Comparison of ENCODE assay signal across 9 cellular contexts in genomic region chr15:62163847-62164499, GRCh38. TPM values are rescaled to one million over a fixed set of nuclear protein-coding genes. Genes with fewer than 3 reads are reported as not detected.
DNase-seq lines count a peak whose midpoint lies in the region; ATAC-seq and TF ChIP-seq lines count a peak whose summit lies in the region.
"Had no signal": no experiment of that assay in that cellular context is flagged by ENCODE, and none has a peak within 500 bp of the region (broad histone marks: within the 10 kb centered on the region; RNA-seq: fewer than 3 reads in every experiment).

No MANE protein-coding gene starts in this region.

- no peaks in the 10 kb centered on the region for H3K36me3 Mint-ChIP-seq in neural progenitor cell

- H3K27me3 Mint-ChIP-seq in neural progenitor cell (ENCODE audit: insufficient read depth, low read depth) = peaks cover 40% of the 10 kb centered on the region

- no peak for TF ChIP-seq CTCF in neural progenitor cell (IDR thresholded peaks at IDR 0.05)

- H3K36me3 ChIP-seq in ACC112 (ENCODE audit: insufficient read depth, low read length) (no peaks in the 10 kb centered on the region), esophagus (ENCODE audit: control insufficient read depth in 2 of 2, insufficient read depth in 2 of 2, low read length in 1 of 2) (no peaks in the 10 kb centered on the region), neural progenitor cell (no peaks in the 10 kb centered on the region)

- H3K4me3 Mint-ChIP-seq in neural progenitor cell = peak overlapping the region; percentile 77

- no peaks in the 10 kb centered on the region for H4K20me1 ChIP-seq in neural progenitor cell (ENCODE audit: low read depth)

- H3K4me1 ChIP-seq in ACC112 (ENCODE audit: control insufficient read depth, insufficient read depth, low read length, unreplicated experiment) (peaks cover 8% of the 10 kb centered on the region), esophagus (ENCODE audit: control insufficient read depth in 2 of 2, insufficient read depth in 2 of 2, low read length in 1 of 2) (peaks cover 0 to 11% of the 10 kb centered on the region in 2 donors), neural progenitor cell (no peaks in the 10 kb centered on the region)

- peak overlapping the region; percentile 62 for H3K4me3 ChIP-seq in ACC112 (ENCODE audit: low read depth, low read length)
- H3K4me3 ChIP-seq in esophagus (ENCODE audit: low read depth in 1 of 2, low read length in 2 of 2) = peak overlapping the region; percentile 53 to 56
- peak overlapping the region; percentile 45 for H3K4me3 ChIP-seq in neural progenitor cell

- H3K4me1 Mint-ChIP-seq in neural progenitor cell = peaks cover 7% of the 10 kb centered on the region

- H3K9ac ChIP-seq in neural progenitor cell = no peak overlapping the region

- H3K9me3 ChIP-seq in esophagus (ENCODE audit: control insufficient read depth in 2 of 2, insufficient read depth in 1 of 2, low read depth in 1 of 2, low read length in 1 of 2) (no peaks in the 10 kb centered on the region), neural progenitor cell (ENCODE audit: low read depth) (no peaks in the 10 kb centered on the region)

- 4 to 5% methylated on average over 85 to 86 of the region's 86 CpGs for whole genome bisulfite sequencing in esophagus, 2 donors

- peak; percentile 54 for DNase-seq in NCI-H146 (lab: John Stamatoyannopoulos, UW)
- DNase-seq in neural progenitor cell (ENCODE audit: low spot score) = peak; percentile 61
- no peak for DNase-seq in HCEC 1CT
- DNase-seq in stimulated activated CD4-positive, alpha-beta T cell treated with anti-CD3 and anti-CD28 coated beads, Interleukin-4, amount 100 ng/mL, for 4 hours = no peak
- DNase-seq: NCI-H2081 treated with DMSO at 0.1 percent for 48 hours had no signal

- peak overlapping the region; percentile 72 for H3K4me2 ChIP-seq in neural progenitor cell

- H2AFZ ChIP-seq in ACC112 (ENCODE audit: low read length, unreplicated experiment) = peak overlapping the region; percentile 49
- peak overlapping the region; percentile 93 for H2AFZ ChIP-seq in neural progenitor cell (replicated peaks)

- no peaks in the 10 kb centered on the region for H3K79me2 ChIP-seq in ACC112 (ENCODE audit: control insufficient read depth, insufficient read depth, low read length, unreplicated experiment)
- no peaks in the 10 kb centered on the region for H3K79me2 ChIP-seq in neural progenitor cell (ENCODE audit: low read depth)

- H3K9me3 Mint-ChIP-seq in neural progenitor cell = peaks cover 3% of the 10 kb centered on the region

- no peak overlapping the region for H3K27ac ChIP-seq in ACC112 (ENCODE audit: low read depth, low read length)
- H3K27ac ChIP-seq in esophagus (ENCODE audit: low read depth in 2 of 2, low read length in 1 of 2) = no peak overlapping the region
- H3K27ac ChIP-seq in neural progenitor cell = no peak overlapping the region

- no peak for ATAC-seq in HG02763 (IDR thresholded peaks at IDR 0.05; ENCODE audit: unreplicated experiment)
- ATAC-seq in GM18520 (IDR thresholded peaks at IDR 0.05; ENCODE audit: unreplicated experiment) = no peak

- peaks cover 8% of the 10 kb centered on the region for H3F3A ChIP-seq in neural progenitor cell (ENCODE audit: low read depth)

- H3K27me3 ChIP-seq in ACC112 (ENCODE audit: insufficient read depth, low read length) (peaks cover 62% of the 10 kb centered on the region), esophagus (ENCODE audit: control insufficient read depth in 1 of 2, insufficient read depth in 2 of 2, low read length in 2 of 2) (peaks cover 0 to 9% of the 10 kb centered on the region in 2 donors), neural progenitor cell (peaks cover 91% of the 10 kb centered on the region)

- H3K27ac Mint-ChIP-seq in neural progenitor cell = no peak overlapping the region

RNA-seq across cellular contexts. Expression of gene C2CD4B, which starts 1.1 kb away (rescaled TPM):
- polyA plus RNA-seq in esophagus = under 1 TPM; 0.29 TPM
- total RNA-seq in neural progenitor cell (ENCODE audit: low replicate concordance) = 0.43 TPM in 1 of 2 replicates, not detected in the other

Comparison
In these comparisons a context has a peak if more than half of its experiments do, and no peak if none do; other contexts are left out.
1. DNase-seq: peak in NCI-H146 (single experiment) and neural progenitor cell (single experiment); none in HCEC 1CT (single experiment) and stimulated activated CD4-positive, alpha-beta T cell treated with anti-CD3 and anti-CD28 coated beads, Interleukin-4, amount 100 ng/mL, for 4 hours (0 of 2).
2. Peak in every context shown above with its lines, with median percentiles within 50 percentile points of each other: H3K4me3 ChIP-seq.